ENCODE assay signal across 1 cellular context in genomic region chr16:88920618-88921602, GRCh38.
TF ChIP-seq lines count a peak whose summit lies in the region.

No MANE protein-coding gene starts in this region.

TF ChIP-seq in H1, 55 proteins besides CTCF, POLR2A, EP300 and RAD21 (continued from another document):
- no peak for TF ChIP-seq RNF2 (IDR thresholded peaks at IDR 0.05; ENCODE audit: borderline replicate concordance, low read depth, low read length, missing control alignments, poor library complexity, severe bottlenecking)
- TF ChIP-seq TAF7 (optimal IDR thresholded peaks at IDR 0.05; ENCODE audit: borderline replicate concordance, low read depth, low read length), result no peak
- no peak for TF ChIP-seq SAP30 (IDR thresholded peaks at IDR 0.05; ENCODE audit: insufficient read depth, insufficient replicate concordance, low read length)
- TF ChIP-seq PHF8 (conservative IDR thresholded peaks at IDR 0.05; ENCODE audit: low read depth, low read length), result no peak
- TF ChIP-seq HDAC2 (IDR thresholded peaks at IDR 0.05; ENCODE audit: borderline replicate concordance in 1 of 2, low read depth in 2 of 2, low read length in 2 of 2), result no peak
- no peak for TF ChIP-seq CBX8 (IDR thresholded peaks at IDR 0.05; ENCODE audit: borderline replicate concordance, low read depth, low read length)
- TF ChIP-seq JUN (IDR thresholded peaks at IDR 0.05; ENCODE audit: low read depth, low read length), result no peak
- no peak for TF ChIP-seq BRCA1 (IDR thresholded peaks at IDR 0.05; ENCODE audit: low read depth, low read length)
- TF ChIP-seq RXRA (IDR thresholded peaks at IDR 0.05; ENCODE audit: insufficient read depth, low read depth, low read length), result no peak
- TF ChIP-seq KDM1A (IDR thresholded peaks at IDR 0.05; ENCODE audit: borderline replicate concordance, low read length), result no peak
- TF ChIP-seq SP2 (IDR thresholded peaks at IDR 0.05; ENCODE audit: low read length), result no peak
- no peak for TF ChIP-seq TAF1 (IDR thresholded peaks at IDR 0.05; ENCODE audit: low read depth, low read length)
- TF ChIP-seq KDM5A (IDR thresholded peaks at IDR 0.05; ENCODE audit: low read length), result no peak
- no peak for TF ChIP-seq RFX5 (IDR thresholded peaks at IDR 0.05; ENCODE audit: borderline replicate concordance, low read depth, low read length)
- TF ChIP-seq USF2 (IDR thresholded peaks at IDR 0.05; ENCODE audit: low read length), result no peak
- no peak for TF ChIP-seq EGR1 (IDR thresholded peaks at IDR 0.05; ENCODE audit: borderline replicate concordance, low read depth, low read length)
